Comparison of ENCODE assay signal across 1 cellular context in the genomic region with DNA sequence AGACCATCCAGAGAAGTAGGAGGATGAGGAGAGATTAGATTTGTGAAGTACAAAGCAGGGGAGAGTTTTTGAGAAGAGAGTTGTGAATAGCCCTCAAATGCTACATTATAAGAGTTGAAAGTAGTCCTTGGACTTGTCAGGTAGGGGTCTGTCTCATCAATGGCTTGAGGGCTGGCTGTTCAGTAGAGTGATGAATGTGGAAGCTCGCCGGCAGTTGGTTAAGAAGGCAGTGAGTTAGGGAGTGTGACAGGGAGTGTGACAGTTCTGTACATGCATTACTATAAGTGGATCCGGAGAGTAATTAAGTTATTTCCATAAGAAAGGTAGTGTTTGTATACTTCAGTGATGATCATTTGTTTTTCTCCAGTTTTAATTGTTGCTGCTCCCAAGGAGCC.
TF ChIP-seq lines count a peak whose summit lies in the region.

No MANE protein-coding gene starts in this region.

TF ChIP-seq in GM23338, 12 proteins besides CTCF, POLR2A, EP300 and RAD21:
- no peak for TF ChIP-seq ZNF462 (CRISPR knock-in tag; IDR thresholded peaks at IDR 0.05)
- no peak for TF ChIP-seq JUNB (IDR thresholded peaks at IDR 0.05; ENCODE audit: unreplicated experiment)
- no peak for TF ChIP-seq EZH2phosphoT487 (IDR thresholded peaks at IDR 0.05; ENCODE audit: unreplicated experiment)
- no peak for TF ChIP-seq ZNF331 (CRISPR knock-in tag; IDR thresholded peaks at IDR 0.05; ENCODE audit: low read depth)
